Comparison of ENCODE assay signal across 10 cellular contexts in the genomic region with DNA sequence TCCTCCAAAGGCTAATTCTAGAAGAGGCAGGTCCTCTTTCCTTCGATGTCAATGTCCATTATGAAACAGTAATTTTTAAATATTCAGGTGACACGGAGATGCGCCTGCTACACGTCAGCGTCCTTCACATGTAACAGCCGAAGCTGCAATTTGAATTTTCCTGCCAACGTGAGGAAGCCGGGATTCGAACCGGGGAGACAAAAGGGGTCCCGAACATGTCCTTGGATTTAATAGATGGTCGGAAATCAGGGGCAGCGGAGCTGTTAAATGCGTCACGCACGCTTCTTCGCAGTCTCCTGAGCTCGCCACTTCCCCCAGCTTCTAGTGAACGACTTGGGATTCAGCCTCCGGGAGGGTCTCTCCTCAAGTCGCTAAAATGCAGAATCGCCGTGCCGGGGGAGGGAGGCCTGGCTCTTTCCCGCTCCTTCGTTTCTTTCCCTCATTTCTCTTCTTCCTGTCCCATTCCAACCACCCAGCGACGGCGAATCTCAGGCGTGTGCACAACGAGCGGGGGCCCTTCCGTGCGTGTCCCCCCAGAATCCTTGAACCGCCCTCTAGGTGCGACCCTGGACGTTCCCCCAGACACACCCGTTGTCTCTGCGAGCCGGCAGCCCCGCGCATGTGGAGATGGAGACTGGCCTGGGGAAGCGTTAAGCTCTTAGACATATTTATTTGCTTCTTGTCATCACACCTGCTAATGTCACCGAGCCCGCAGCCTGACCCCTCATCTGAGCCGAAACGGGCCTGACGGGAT. TPM values are rescaled to one million over a fixed set of nuclear protein-coding genes. Genes with fewer than 3 reads are reported as not detected.
DNase-seq lines count a peak whose midpoint lies in the region; TF ChIP-seq lines count a peak whose summit lies in the region.
"Had no signal": no experiment of that assay in that cellular context is flagged by ENCODE, and none has a peak within 500 bp of the region (broad histone marks: within the 10 kb centered on the region; RNA-seq: fewer than 3 reads in every experiment).

No MANE protein-coding gene starts in this region.

- H3K27ac ChIP-seq in endodermal cell (ENCODE audit: low read depth, low read length) = no peak overlapping the region

- peaks cover 7% of the 10 kb centered on the region for H3K4me1 ChIP-seq in NT2/D1 (ENCODE audit: insufficient read depth, insufficient read length)
- peaks cover 7% of the 10 kb centered on the region for H3K4me1 ChIP-seq in endodermal cell (ENCODE audit: control insufficient read depth, insufficient read depth, low read length)

- H3K4me1 Mint-ChIP-seq in endodermal cell = peaks cover 38% of the 10 kb centered on the region
- peaks cover 16% of the 10 kb centered on the region for H3K4me1 Mint-ChIP-seq in progenitor cell of endocrine pancreas (ENCODE audit: low read depth)

- H3K9ac ChIP-seq in NT2/D1 (ENCODE audit: insufficient read length, low read depth) (no peak overlapping the region), endodermal cell (ENCODE audit: extremely low read depth, low read length, poor library complexity, severe bottlenecking) (no peak overlapping the region)

- TF ChIP-seq CTCF in endodermal cell (conservative IDR thresholded peaks at IDR 0.05) (no peak), progenitor cell of endocrine pancreas (IDR thresholded peaks at IDR 0.05; ENCODE audit: unreplicated experiment) (no peak)

- H3K4me3 ChIP-seq in NT2/D1 (ENCODE audit: insufficient read length, low read depth) (peak overlapping the region; percentile 18), endodermal cell (ENCODE audit: low read length) (peak overlapping the region; percentile 81)

- no peaks in the 10 kb centered on the region for H3K9me3 Mint-ChIP-seq in endodermal cell
- no peaks in the 10 kb centered on the region for H3K9me3 Mint-ChIP-seq in progenitor cell of endocrine pancreas (ENCODE audit: low read depth)

- H3K27me3 Mint-ChIP-seq in endodermal cell (ENCODE audit: insufficient read depth) (peaks cover 69% of the 10 kb centered on the region), progenitor cell of endocrine pancreas (peaks cover 68% of the 10 kb centered on the region)

- peak overlapping the region; percentile 82 for H3K27ac Mint-ChIP-seq in endodermal cell
- H3K27ac Mint-ChIP-seq in progenitor cell of endocrine pancreas = peak overlapping the region; percentile 50

- DNase-seq in NCI-H2171 treated with DMSO at 0.1 percent for 48 hours (lab: John Stamatoyannopoulos, UW) (peak; percentile 37), NCI-H2171 (lab: John Stamatoyannopoulos, UW) (no peak), NT2/D1 (ENCODE audit: low read depth, low spot score) (no peak), endodermal cell (peak; percentile 75), progenitor cell of endocrine pancreas (ENCODE audit: low spot score, unreplicated experiment) (no peak), NAMALWA (ENCODE audit: low spot score) (no peak), cerebellum (ENCODE audit: low spot score) (no peak)
- DNase-seq in effector CD4-positive, alpha-beta T cell = no peak
- DNase-seq: caudate nucleus had no signal

- H3K9me3 ChIP-seq in NT2/D1 (ENCODE audit: insufficient read depth, low read length) (no peaks in the 10 kb centered on the region), endodermal cell (ENCODE audit: control insufficient read depth, low read length) (no peaks in the 10 kb centered on the region)

- H3K36me3 ChIP-seq in NT2/D1 (ENCODE audit: insufficient read depth, insufficient read length, low read length) (no peaks in the 10 kb centered on the region), endodermal cell (ENCODE audit: control insufficient read depth, insufficient read depth, low read length) (no peaks in the 10 kb centered on the region)

- H3K4me3 Mint-ChIP-seq in endodermal cell (peak overlapping the region; percentile 73), progenitor cell of endocrine pancreas (ENCODE audit: low read depth) (peak overlapping the region; percentile 29)

- H3K36me3 Mint-ChIP-seq in endodermal cell (ENCODE audit: low read depth) = no peaks in the 10 kb centered on the region
- no peaks in the 10 kb centered on the region for H3K36me3 Mint-ChIP-seq in progenitor cell of endocrine pancreas (ENCODE audit: insufficient read depth)

- 2% methylated on average over 25 to 48 of the region's 48 CpGs for WGBS in endodermal cell (ENCODE audit: insufficient coverage in 1 of 2, insufficient read length in 1 of 2), 2 experiments

- H3K27me3 ChIP-seq in NT2/D1 (ENCODE audit: insufficient read depth, insufficient read length) (peaks cover 85% of the 10 kb centered on the region), endodermal cell (ENCODE audit: control insufficient read depth, insufficient read depth, low read length, poor library complexity, severe bottlenecking) (peaks cover 69% of the 10 kb centered on the region)

RNA-seq across cellular contexts. Expression of a gene that starts 1.3 kb away (rescaled TPM):
- 10 to 100 TPM in 1 of 2 donors, 1 to 10 TPM in 1; 7.1 to 10.1 TPM for total RNA-seq in endodermal cell
- polyA plus RNA-seq in endodermal cell (2013, experiment 1 of 2) = 2.5 TPM
- polyA plus RNA-seq in endodermal cell (2013, experiment 2 of 2) = 2.4 TPM
- total RNA-seq in progenitor cell of endocrine pancreas = 0.46 and 1.1 TPM in 2 replicates
- total RNA-seq in cerebellum = 8.9 TPM
- total RNA-seq: T-helper 1 cell treated with Interleukin-12 subunit alpha and Interleukin-12 subunit beta and Interleukin-4 antibody, amounts not matched to agents 30 ng/mL and 1 ng/mL, for 36 hours had no signal

Comparison
In these comparisons a context has a peak if more than half of its experiments do, and no peak if none do; other contexts are left out.
1. DNase-seq: peak in NCI-H2171 treated with DMSO at 0.1 percent for 48 hours (single experiment) and endodermal cell (single experiment); none in NCI-H2171 (single experiment), NT2/D1 (single experiment), progenitor cell of endocrine pancreas (single experiment), NAMALWA (single experiment), effector CD4-positive, alpha-beta T cell (single experiment) and cerebellum (single experiment).